Comparison of ENCODE assay signal across 1 cellular context in genomic region chr12:112370868-112371510, GRCh38.
TF ChIP-seq lines count a peak whose summit lies in the region.

No MANE protein-coding gene starts in this region.

TF ChIP-seq in HCT116, 20 proteins besides CTCF, POLR2A, EP300 and RAD21 (continued from another document):
- TF ChIP-seq ZNF274 (IDR thresholded peaks at IDR 0.05; ENCODE audit: low read depth, low read length): no peak
- no peak for TF ChIP-seq ELF1 (IDR thresholded peaks at IDR 0.05; ENCODE audit: borderline replicate concordance, low read depth)
- no peak for TF ChIP-seq EGR1 (IDR thresholded peaks at IDR 0.05; ENCODE audit: low read depth)
- TF ChIP-seq SIN3A (IDR thresholded peaks at IDR 0.05; ENCODE audit: low read depth): no peak
- TF ChIP-seq FOSL1 (IDR thresholded peaks at IDR 0.05; ENCODE audit: low read depth): no peak
- no peak for TF ChIP-seq SRF (IDR thresholded peaks at IDR 0.05; ENCODE audit: low read depth)
- TF ChIP-seq MAX (IDR thresholded peaks at IDR 0.05): no peak
- no peak for TF ChIP-seq POLR2AphosphoS5 (IDR thresholded peaks at IDR 0.05; ENCODE audit: low read depth, low read length)
- no peak for TF ChIP-seq EZH2 (IDR thresholded peaks at IDR 0.05)
